Comparison of ENCODE assay signal across 1 cellular context in genomic region chr17:81097134-81097942, GRCh38.
TF ChIP-seq lines count a peak whose summit lies in the region.

No MANE protein-coding gene starts in this region.

TF ChIP-seq in HepG2, 621 proteins besides CTCF, POLR2A, EP300 and RAD21 (continued from another document and continues in another):
- TF ChIP-seq ZNF646 (CRISPR knock-in tag; IDR thresholded peaks at IDR 0.05) (no peak), ZNF441 (CRISPR knock-in tag; IDR thresholded peaks at IDR 0.05; ENCODE audit: borderline replicate concordance) (no peak; the same call in 1 of the 2 replicates), ZNF883 (CRISPR knock-in tag; IDR thresholded peaks at IDR 0.05; ENCODE audit: not compliant biosample characterization) (no peak), RFX1 (IDR thresholded peaks at IDR 0.05) (no peak), NR2C2 (CRISPR knock-in tag; IDR thresholded peaks at IDR 0.05; ENCODE audit: borderline replicate concordance) (0 out of 2 replicates have a peak, but pooled peaks have one; percentile 15), BRD4 (CRISPR knock-in tag; IDR thresholded peaks at IDR 0.05) (no peak), ZNF432 (CRISPR knock-in tag; IDR thresholded peaks at IDR 0.05; ENCODE audit: borderline replicate concordance) (no peak), SMAD3 (CRISPR knock-in tag; IDR thresholded peaks at IDR 0.05) (peak; percentile 51; the same call in 1 of the 2 replicates), ZNF766 (CRISPR knock-in tag; IDR thresholded peaks at IDR 0.05; ENCODE audit: borderline replicate concordance) (peak; percentile 20; the same call in 1 of the 2 replicates), CHCHD3 (CRISPR knock-in tag; IDR thresholded peaks at IDR 0.05) (no peak), CENPT (CRISPR knock-in tag; IDR thresholded peaks at IDR 0.05; ENCODE audit: low read depth) (no peak), MTA3 (CRISPR knock-in tag; IDR thresholded peaks at IDR 0.05) (no peak), NFE2 (CRISPR knock-in tag; IDR thresholded peaks at IDR 0.05) (no peak), ARHGAP35 (CRISPR knock-in tag; IDR thresholded peaks at IDR 0.05; ENCODE audit: borderline replicate concordance) (no peak), RAD51 (IDR thresholded peaks at IDR 0.05; ENCODE audit: borderline replicate concordance) (no peak), ZEB1 (IDR thresholded peaks at IDR 0.05; ENCODE audit: insufficient replicate concordance, low read depth) (no peak), MBNL3 (CRISPR knock-in tag; conservative IDR thresholded peaks at IDR 0.05) (no peak), ZHX1 (CRISPR knock-in tag; IDR thresholded peaks at IDR 0.05; ENCODE audit: low read depth) (no peak), ZNF343 (CRISPR knock-in tag; IDR thresholded peaks at IDR 0.05) (0 out of 2 replicates have a peak, but pooled peaks have one; percentile 71), IRF2 (CRISPR knock-in tag; IDR thresholded peaks at IDR 0.05) (peak; percentile 65; the same call in 1 of the 2 replicates), PCBP2 (optimal IDR thresholded peaks at IDR 0.05; ENCODE audit: low read depth, low read length, poor library complexity, severe bottlenecking) (no peak), ZNF331 (CRISPR knock-in tag; IDR thresholded peaks at IDR 0.05) (peak; percentile 18; the same call in 1 of the 2 replicates), ATRX (CRISPR knock-in tag; IDR thresholded peaks at IDR 0.05; ENCODE audit: borderline replicate concordance) (no peak), EZH2 (conservative IDR thresholded peaks at IDR 0.05; ENCODE audit: low read depth, low read length) (no peak), TFAP4 (IDR thresholded peaks at IDR 0.05; ENCODE audit: borderline replicate concordance, low read depth) (peak; percentile 35; the same call in 1 of the 2 replicates), DRAP1 (CRISPR knock-in tag; IDR thresholded peaks at IDR 0.05) (no peak; the same call in 1 of the 2 replicates), HINFP (CRISPR knock-in tag; IDR thresholded peaks at IDR 0.05; ENCODE audit: low read depth) (no peak; the same call in 1 of the 2 replicates), PCBP1 (IDR thresholded peaks at IDR 0.05; ENCODE audit: borderline replicate concordance, low read depth, low read length) (0 out of 2 replicates have a peak, but pooled peaks have one; percentile 19), HDAC1 (CRISPR knock-in tag; IDR thresholded peaks at IDR 0.05) (no peak), ZBTB8A (CRISPR knock-in tag; IDR thresholded peaks at IDR 0.05; ENCODE audit: borderline replicate concordance, low read depth) (no peak), SOX6 (IDR thresholded peaks at IDR 0.05) (no peak), SOX6 (CRISPR knock-in tag; IDR thresholded peaks at IDR 0.05) (no peak), ZNF382 (CRISPR knock-in tag; IDR thresholded peaks at IDR 0.05; ENCODE audit: borderline replicate concordance) (no peak), FOXM1 (CRISPR knock-in tag; IDR thresholded peaks at IDR 0.05) (no peak), NRL (CRISPR knock-in tag; IDR thresholded peaks at IDR 0.05; ENCODE audit: borderline replicate concordance) (peak; percentile 55; the same call in 1 of the 2 replicates), NPAS2 (CRISPR knock-in tag; IDR thresholded peaks at IDR 0.05; ENCODE audit: borderline replicate concordance) (no peak), NCOA1 (CRISPR knock-in tag; IDR thresholded peaks at IDR 0.05) (no peak), ZFP36L2 (CRISPR knock-in tag; IDR thresholded peaks at IDR 0.05) (no peak), ZMAT3 (CRISPR knock-in tag; conservative IDR thresholded peaks at IDR 0.05) (no peak), AGO1 (IDR thresholded peaks at IDR 0.05; ENCODE audit: low read depth, low read length, poor library complexity, severe bottlenecking) (peak; percentile 38), IKZF4 (CRISPR knock-in tag; IDR thresholded peaks at IDR 0.05; ENCODE audit: borderline replicate concordance, low read depth, not compliant biosample characterization) (no peak), ZNF724P (CRISPR knock-in tag; IDR thresholded peaks at IDR 0.05; ENCODE audit: borderline replicate concordance) (no peak), KAT8 (CRISPR knock-in tag; IDR thresholded peaks at IDR 0.05) (peak; percentile 41), SMARCC2 (IDR thresholded peaks at IDR 0.05) (no peak), HOXA7 (CRISPR knock-in tag; IDR thresholded peaks at IDR 0.05) (no peak), ZNF552 (CRISPR knock-in tag; IDR thresholded peaks at IDR 0.05; ENCODE audit: borderline replicate concordance) (no peak), THAP7 (CRISPR knock-in tag; IDR thresholded peaks at IDR 0.05) (no peak), ZNF639 (CRISPR knock-in tag; conservative IDR thresholded peaks at IDR 0.05) (no peak), KLF9 (CRISPR knock-in tag; IDR thresholded peaks at IDR 0.05; ENCODE audit: low read depth) (no peak), ADNP (CRISPR knock-in tag; IDR thresholded peaks at IDR 0.05) (no peak), ZNF256 (CRISPR knock-in tag; conservative IDR thresholded peaks at IDR 0.05) (no peak), SP5 (CRISPR knock-in tag; IDR thresholded peaks at IDR 0.05; ENCODE audit: borderline replicate concordance, low read depth) (peak; percentile 87), NONO (IDR thresholded peaks at IDR 0.05) (no peak), NONO (CRISPR knock-in tag; conservative IDR thresholded peaks at IDR 0.05) (peak; percentile 57; the same call in 1 of the 2 replicates), RNF219 (CRISPR knock-in tag; IDR thresholded peaks at IDR 0.05) (no peak), ATAD3A (CRISPR knock-in tag; IDR thresholded peaks at IDR 0.05) (no peak)
